25 cellular contexts compared by ENCODE assay signal in genomic region chr6:104252276-104252675, GRCh38.
"Had no signal": no experiment of that assay in that cellular context is flagged by ENCODE, and none has a peak within 500 bp of the region (broad histone marks: within the 10 kb centered on the region; RNA-seq: fewer than 3 reads in every experiment).

No MANE protein-coding gene starts in this region.

- DNase-seq: activated B cell treated with CpG ODN at 0.5 μM for 24 hours; activated CD4-positive, alpha-beta T cell treated with anti-CD3 and anti-CD28 coated beads for 36 hours; activated CD8-positive, alpha-beta memory T cell treated with anti-CD3 and anti-CD28 coated beads, Interleukin-2, amount 10 ng/mL, durations not matched to agents 7 days and 5 days; activated CD8-positive, alpha-beta T cell treated with anti-CD3 and anti-CD28 coated beads, Interleukin-2, amount 10 ng/mL, durations not matched to agents 7 days and 5 days; activated T-cell treated with anti-CD3 and anti-CD28 coated beads, Interleukin-2, amount 50 U/mL, for 48 hours; dermis blood vessel endothelial cell; effector CD4-positive, alpha-beta T cell; head of caudate nucleus; hippocampal formation; mesenchymal stem cell; natural killer cell; stimulated activated CD4-positive, alpha-beta T cell treated with anti-CD3 and anti-CD28 coated beads, Interleukin-1b, Interleukin-23, amount 100 ng/mL, for 48 hours; stimulated activated CD4-positive, alpha-beta T cell treated with anti-CD3 and anti-CD28 coated beads, Interleukin-4, amount 100 ng/mL, for 4 hours; stimulated activated CD8-positive, alpha-beta memory T cell treated with anti-CD3 and anti-CD28 coated beads, Interleukin-4, amount 100 ng/mL, for 48 hours; stimulated activated naive CD8-positive, alpha-beta T cell treated with anti-CD3 and anti-CD28 coated beads, Interleukin-15, amount 100 ng/mL, for 72 hours; substantia nigra; T-helper 2 cell; upper lobe of left lung had no signal

- H3K36me3 ChIP-seq: neural progenitor cell, right atrium auricular region, upper lobe of left lung had no signal

- FAIRE-seq: colon had no signal

- H2AFZ ChIP-seq: neural progenitor cell had no signal

- H3K27ac ChIP-seq: neural progenitor cell, right atrium auricular region, upper lobe of left lung had no signal

- H3K27me3 Mint-ChIP-seq: activated B cell treated with CpG ODN at 0.5 μM for 24 hours; activated CD4-positive, alpha-beta T cell treated with anti-CD3 and anti-CD28 coated beads for 36 hours; activated CD8-positive, alpha-beta memory T cell treated with anti-CD3 and anti-CD28 coated beads, Interleukin-2, amount 10 ng/mL, durations not matched to agents 7 days and 5 days; stimulated activated memory B cell treated with anti-CD40 and anti-IgM and Interleukin-4, amounts not matched to agents 10 μg/mL and 1 μg/mL and 100 μg/mL, for 72 hours; stimulated activated naive CD8-positive, alpha-beta T cell treated with anti-CD3 and anti-CD28 coated beads, Interleukin-15, amount 100 ng/mL, for 72 hours had no signal

- H3K4me3 Mint-ChIP-seq: activated B cell treated with CpG ODN at 0.5 μM for 24 hours; activated CD4-positive, alpha-beta T cell treated with anti-CD3 and anti-CD28 coated beads for 36 hours; activated CD8-positive, alpha-beta memory T cell treated with anti-CD3 and anti-CD28 coated beads, Interleukin-2, amount 10 ng/mL, durations not matched to agents 7 days and 5 days; activated CD8-positive, alpha-beta T cell treated with anti-CD3 and anti-CD28 coated beads, Interleukin-2, amount 10 ng/mL, durations not matched to agents 7 days and 5 days; natural killer cell; neural progenitor cell; stimulated activated memory B cell treated with anti-CD40 and anti-IgM and Interleukin-4, amounts not matched to agents 10 μg/mL and 1 μg/mL and 100 μg/mL, for 72 hours; stimulated activated naive CD8-positive, alpha-beta T cell treated with anti-CD3 and anti-CD28 coated beads, Interleukin-15, amount 100 ng/mL, for 72 hours had no signal

- H3K9me3 ChIP-seq: right atrium auricular region, upper lobe of left lung had no signal

- H3K9me3 Mint-ChIP-seq: activated T-helper 2 cell treated with anti-CD3 and anti-CD28 coated beads, Interferon-gamma antibody, Interleukin-2, Interleukin-4, amounts not matched to agents 10 μg/mL and 5 μg/mL and 100 μg/mL, durations not matched to agents 14 hours and 24 hours and 36 hours; neural progenitor cell had no signal

- H3K4me2 ChIP-seq: neural progenitor cell, smooth muscle cell had no signal

- H3K4me1 ChIP-seq: neural progenitor cell, right atrium auricular region, upper lobe of left lung had no signal

- H3K36me3 Mint-ChIP-seq: activated CD8-positive, alpha-beta memory T cell treated with anti-CD3 and anti-CD28 coated beads, Interleukin-2, amount 10 ng/mL, durations not matched to agents 7 days and 5 days; activated naive CD4-positive, alpha-beta T cell treated with anti-CD3 and anti-CD28 coated beads, Interleukin-2, amount 50 U/mL, for 72 hours; natural killer cell; neural progenitor cell; stimulated activated memory B cell treated with anti-CD40 and anti-IgM and Interleukin-4, amounts not matched to agents 10 μg/mL and 1 μg/mL and 100 μg/mL, for 72 hours had no signal

- H3K4me1 Mint-ChIP-seq: activated B cell treated with CpG ODN at 0.5 μM for 24 hours; activated CD4-positive, alpha-beta T cell treated with anti-CD3 and anti-CD28 coated beads for 36 hours; activated CD8-positive, alpha-beta memory T cell treated with anti-CD3 and anti-CD28 coated beads, Interleukin-2, amount 10 ng/mL, durations not matched to agents 7 days and 5 days; natural killer cell; neural progenitor cell; stimulated activated memory B cell treated with anti-CD40 and anti-IgM and Interleukin-4, amounts not matched to agents 10 μg/mL and 1 μg/mL and 100 μg/mL, for 72 hours; stimulated activated naive CD8-positive, alpha-beta T cell treated with anti-CD3 and anti-CD28 coated beads, Interleukin-15, amount 100 ng/mL, for 72 hours had no signal

- H3K27ac Mint-ChIP-seq: activated B cell treated with CpG ODN at 0.5 μM for 24 hours; activated CD4-positive, alpha-beta T cell treated with anti-CD3 and anti-CD28 coated beads for 36 hours; activated CD8-positive, alpha-beta memory T cell treated with anti-CD3 and anti-CD28 coated beads, Interleukin-2, amount 10 ng/mL, durations not matched to agents 7 days and 5 days; activated CD8-positive, alpha-beta T cell treated with anti-CD3 and anti-CD28 coated beads, Interleukin-2, amount 10 ng/mL, durations not matched to agents 7 days and 5 days; activated naive CD4-positive, alpha-beta T cell treated with anti-CD3 and anti-CD28 coated beads, Interleukin-2, amount 50 U/mL, for 72 hours; activated T-helper 2 cell treated with anti-CD3 and anti-CD28 coated beads, Interferon-gamma antibody, Interleukin-2, Interleukin-4, amounts not matched to agents 10 μg/mL and 5 μg/mL and 100 μg/mL, durations not matched to agents 14 hours and 24 hours and 36 hours; natural killer cell; neural progenitor cell; stimulated activated memory B cell treated with anti-CD40 and anti-IgM and Interleukin-4, amounts not matched to agents 10 μg/mL and 1 μg/mL and 100 μg/mL, for 72 hours; stimulated activated naive CD8-positive, alpha-beta T cell treated with anti-CD3 and anti-CD28 coated beads, Interleukin-15, amount 100 ng/mL, for 72 hours had no signal

- H3K27me3 ChIP-seq: neural progenitor cell, right atrium auricular region, upper lobe of left lung had no signal

- H3K4me3 ChIP-seq: neural progenitor cell, right atrium auricular region, smooth muscle cell, upper lobe of left lung had no signal
